Comparison of ENCODE assay signal across 23 cellular contexts in the genomic region with DNA sequence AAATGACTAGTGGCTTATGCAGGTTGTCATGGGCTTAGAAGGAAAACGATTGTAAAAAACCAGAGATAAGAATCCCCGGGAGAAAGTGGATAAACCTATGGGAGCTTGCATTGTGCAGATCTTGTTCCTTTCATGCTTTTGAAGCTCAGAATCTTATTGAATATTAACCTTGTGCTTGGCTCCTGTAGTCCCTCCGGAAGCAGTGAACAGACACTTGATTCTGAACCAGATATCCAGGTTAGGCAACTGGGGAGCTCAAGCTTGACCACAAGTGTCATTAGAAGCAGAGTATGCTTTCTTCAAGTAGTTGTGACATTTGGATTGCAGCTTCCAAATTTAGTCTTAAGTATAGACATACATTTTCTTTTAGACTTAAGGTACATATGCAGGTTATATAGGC.
"Had no signal": no experiment of that assay in that cellular context is flagged by ENCODE, and none has a peak within 500 bp of the region (broad histone marks: within the 10 kb centered on the region; RNA-seq: fewer than 3 reads in every experiment).

No MANE protein-coding gene starts in this region.

- ATAC-seq: activated CD8-positive, alpha-beta T cell treated with anti-CD3 and anti-CD28 coated beads for 36 hours; body of pancreas; Panc1 had no signal

- H3K36me3 ChIP-seq: breast epithelium, SJCRH30 had no signal

- H3K4me1 ChIP-seq: body of pancreas, breast epithelium, SJCRH30 had no signal

- H3K4me3 ChIP-seq: body of pancreas, breast epithelium, SJCRH30, SK-N-MC had no signal

- FAIRE-seq: astrocyte had no signal

- DNase-seq: activated CD4-positive, alpha-beta T cell treated with anti-CD3 and anti-CD28 coated beads, Interleukin-2, amount 10 ng/mL, durations not matched to agents 24 days and 14 days; activated CD4-positive, alpha-beta T cell treated with anti-CD3 and anti-CD28 coated beads, Interleukin-2, amount 50 U/mL, for 4 hours; activated CD8-positive, alpha-beta T cell treated with anti-CD3 and anti-CD28 coated beads for 36 hours; activated gamma-delta T cell; activated naive CD4-positive, alpha-beta T cell treated with Interleukin-2 at 50 U/mL for 16 hours; activated naive CD8-positive, alpha-beta T cell treated with anti-CD3 and anti-CD28 coated beads, Interleukin-2, amount 10 ng/mL, durations not matched to agents 7 days and 5 days; activated T-cell treated with anti-CD3 and anti-CD28 coated beads, Interleukin-2, amount 50 U/mL, for 24 hours; amygdala; body of pancreas; Karpas-422; NCI-H1048; NCI-H1436 treated with DMSO at 0.1 percent for 48 hours; NCI-H187; NCI-H2107; NCI-H345; NCI-H524 treated with DMSO at 0.1 percent for 48 hours; SHP77; SJCRH30; T1000 had no signal

- H3K9me3 ChIP-seq: body of pancreas, breast epithelium, SJCRH30 had no signal

- H3K27me3 ChIP-seq: body of pancreas, breast epithelium, SJCRH30 had no signal

- H3K27ac ChIP-seq: body of pancreas, breast epithelium, SJCRH30, SK-N-MC had no signal
